In the genomic region with DNA sequence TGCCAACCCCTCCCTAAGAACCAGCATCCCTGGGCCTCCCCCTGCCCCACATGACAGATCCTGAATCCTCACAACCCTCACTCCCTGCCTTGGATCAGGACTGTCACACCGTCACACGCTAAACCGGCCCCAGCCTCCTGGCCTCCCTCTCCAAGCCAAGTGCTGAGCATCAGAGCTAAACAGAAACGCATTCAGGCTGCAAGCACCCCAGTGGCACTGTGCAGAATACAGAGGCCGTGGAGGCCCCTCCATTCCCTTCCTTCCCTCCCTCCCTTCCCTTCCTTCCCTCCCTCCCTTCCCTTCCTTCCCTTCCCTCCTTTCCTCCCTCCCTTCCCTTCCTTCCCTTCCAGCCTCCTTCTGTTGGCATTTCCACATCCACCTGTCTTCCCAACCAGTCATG, we compare ENCODE assay signal across 23 cellular contexts. TPM values are rescaled to one million over a fixed set of nuclear protein-coding genes. Genes with fewer than 3 reads are reported as not detected.
DNase-seq lines count a peak whose midpoint lies in the region; ATAC-seq, FAIRE-seq and TF ChIP-seq lines count a peak whose summit lies in the region.
"Had no signal": no experiment of that assay in that cellular context is flagged by ENCODE, and none has a peak within 500 bp of the region (broad histone marks: within the 10 kb centered on the region; RNA-seq: fewer than 3 reads in every experiment).

No MANE protein-coding gene starts in this region.

- POLR2A ChIA-PET in K562 (lab: Yijun Ruan, JAX), result no interaction called here

- H3K18ac ChIP-seq in H9 (ENCODE audit: insufficient read length, low read depth, low read length), result no peak overlapping the region

- H2BK5ac ChIP-seq in H9 (ENCODE audit: insufficient read length, low read length), result no peak overlapping the region

- no CpG with 5 or more reads among the region's 5 CpGs for WGBS in H9 (ENCODE audit: extremely low coverage, insufficient read length, low lambda C conversion rate)
- 95% methylated on average over 3 of the region's 5 CpGs for WGBS in K562 (ENCODE audit: insufficient coverage, low coverage, missing lambda C conversion rate)

- H3K9ac ChIP-seq in H9 (ENCODE audit: extremely low read depth, insufficient read length, low read length) (no peak overlapping the region), K562 (ENCODE audit: insufficient read depth in 1 of 2, low read depth in 2 of 2, low read length in 2 of 2) (no peak overlapping the region)

- H4K91ac ChIP-seq in H9 (ENCODE audit: insufficient read length, low read depth, low read length), result no peak overlapping the region

- no peak overlapping the region for H3K4ac ChIP-seq in H9 (ENCODE audit: low read depth, low read length)

- TF ChIP-seq EP300 in K562 (IDR thresholded peaks at IDR 0.05; ENCODE audit: low read length), result no peak

- in situ Hi-C loops in K562 (cut with MboI), result no loop called here

- intact Hi-C loops in K562 (cut with micrococcal nuclease), result no loop called here

- H3K36me3 ChIP-seq in K562 (ENCODE audit: control insufficient read depth, insufficient read depth, low read length), result peaks cover 90% of the 10 kb centered on the region

- no peaks in the 10 kb centered on the region for H3K9me3 ChIP-seq in H9 (ENCODE audit: control insufficient read depth, low read depth, low read length)
- H3K9me3 ChIP-seq in K562 (replicated peaks; ENCODE audit: control insufficient read depth, insufficient read depth, low read depth, low read length), result no peaks in the 10 kb centered on the region
- H3K9me3 ChIP-seq: Caco-2, HAP-1 had no signal

- no peak overlapping the region for H3K14ac ChIP-seq in H9 (ENCODE audit: insufficient read depth, low read length)

- no peak overlapping the region for H2BK15ac ChIP-seq in H9 (ENCODE audit: low read depth, low read length)

- no peak overlapping the region for H3K4me3 Mint-ChIP-seq in stimulated activated naive CD8-positive, alpha-beta T cell treated with anti-CD3 and anti-CD28 coated beads, Interleukin-15, amount 100 ng/mL, for 72 hours
- H3K4me3 Mint-ChIP-seq in H9 (no peak overlapping the region; a peak in 1 of 5 replicates), memory B cell (no peak overlapping the region)
- H3K4me3 Mint-ChIP-seq: CD4-positive, CD25-positive, alpha-beta regulatory T cell; CD8-positive, alpha-beta T cell; GM23338 had no signal

- TF ChIP-seq RAD21 in K562 (CRISPR knock-in tag; conservative IDR thresholded peaks at IDR 0.05 in 1 of 2, IDR thresholded peaks at IDR 0.05 in 1 of 2), result no peak

- no peak for DNase-seq in stimulated activated naive CD8-positive, alpha-beta T cell treated with anti-CD3 and anti-CD28 coated beads, Interleukin-15, amount 100 ng/mL, for 72 hours
- DNase-seq in stimulated activated naive CD8-positive, alpha-beta T cell treated with anti-CD3 and anti-CD28 coated beads, Interleukin-15, Interleukin-2, amounts not matched to agents 100 U/mL and 50 U/mL, for 24 hours, result no peak
- no peak for DNase-seq in H9
- DNase-seq in K562 (ENCODE audit: extremely low read depth in 1 of 4, low spot score in 3 of 4), result no peak
- DNase-seq in memory B cell (ENCODE audit: low spot score in 2 of 2), result no peak
- DNase-seq in superior temporal gyrus (ENCODE audit: extremely low spot score), result no peak
- DNase-seq in activated naive CD4-positive, alpha-beta T cell (lab: John Stamatoyannopoulos, UW), result no peak
- DNase-seq: Caco-2; CD4-positive, CD25-positive, alpha-beta regulatory T cell; CD8-positive, alpha-beta T cell; DMS153; DND-41 had no signal

- H3K9me1 ChIP-seq in K562 (ENCODE audit: control insufficient read depth, insufficient read depth, low read length), result no peaks in the 10 kb centered on the region

- H3K4me2 ChIP-seq in H9 (ENCODE audit: insufficient read depth, insufficient read length, low read length) (no peak overlapping the region), K562 (ENCODE audit: insufficient read depth, low read length) (no peak overlapping the region)
- H3K4me2 ChIP-seq: GM23338 had no signal

- no peak overlapping the region for H2AFZ ChIP-seq in H9 (ENCODE audit: low read length)
- no peak overlapping the region for H2AFZ ChIP-seq in K562 (ENCODE audit: low read depth, low read length)
- H2AFZ ChIP-seq: GM23338 had no signal

- peaks cover 55 to 93% (median 88%) of the 10 kb centered on the region in 3 experiments for H3K36me3 Mint-ChIP-seq in H9 (ENCODE audit: insufficient read depth in 1 of 3, low read depth in 3 of 3)
- peaks cover 41% of the 10 kb centered on the region for H3K36me3 Mint-ChIP-seq in memory B cell

- H2BK120ac ChIP-seq in H9 (ENCODE audit: low read depth, low read length, poor library complexity, severe bottlenecking), result no peak overlapping the region

- no peak overlapping the region for H3T11ph ChIP-seq in H9 (ENCODE audit: low read length)

- H3K4me1 ChIP-seq in H9 (ENCODE audit: insufficient read depth, low read length), result no peaks in the 10 kb centered on the region
- no peaks in the 10 kb centered on the region for H3K4me1 ChIP-seq in K562 (replicated peaks in 1 of 2; ENCODE audit: control insufficient read depth in 2 of 2, insufficient read depth in 2 of 2, low read length in 2 of 2)
- H3K4me1 ChIP-seq: Caco-2, HAP-1 had no signal

- TF ChIP-seq POLR2A in K562 (conservative IDR thresholded peaks at IDR 0.05), result no peak

- no peak overlapping the region for H3K56ac ChIP-seq in H9 (ENCODE audit: insufficient read length, low read depth, low read length)

- H4K8ac ChIP-seq in H9 (replicated peaks; ENCODE audit: insufficient read length, low read depth, low read length), result no peak overlapping the region

- H3K27me3 Mint-ChIP-seq in stimulated activated naive CD8-positive, alpha-beta T cell treated with anti-CD3 and anti-CD28 coated beads, Interleukin-15, amount 100 ng/mL, for 72 hours, result no peaks in the 10 kb centered on the region
- no peaks in the 10 kb centered on the region for H3K27me3 Mint-ChIP-seq in H9 (ENCODE audit: low read depth)
- H3K27me3 Mint-ChIP-seq in memory B cell, result no peaks in the 10 kb centered on the region
- H3K27me3 Mint-ChIP-seq: CD4-positive, CD25-positive, alpha-beta regulatory T cell had no signal

- no peaks in the 10 kb centered on the region for H4K20me1 ChIP-seq in H9 (ENCODE audit: control insufficient read depth, insufficient read depth, insufficient read length)
- no peaks in the 10 kb centered on the region; the same call in 1 of the 2 replicates for H4K20me1 ChIP-seq in K562 (replicated peaks; ENCODE audit: control insufficient read depth, insufficient read depth, low read length)

- H3K27ac ChIP-seq in H9 (ENCODE audit: insufficient read length, low read depth, low read length), result no peak overlapping the region
- no peak overlapping the region for H3K27ac ChIP-seq in K562 (ENCODE audit: extremely low read depth, low read depth, low read length)
- H3K27ac ChIP-seq: C4-2B had no signal

- no peaks in the 10 kb centered on the region for H3K79me1 ChIP-seq in H9 (ENCODE audit: insufficient read depth, low read depth, low read length, poor library complexity, severe bottlenecking)

- no peak overlapping the region for H2AK5ac ChIP-seq in H9 (ENCODE audit: insufficient read length, low read length)

- no peak overlapping the region for H2BK12ac ChIP-seq in H9 (ENCODE audit: insufficient read length, low read depth, low read length)

- no peaks in the 10 kb centered on the region for H3K4me1 Mint-ChIP-seq in stimulated activated naive CD8-positive, alpha-beta T cell treated with anti-CD3 and anti-CD28 coated beads, Interleukin-15, amount 100 ng/mL, for 72 hours
- H3K4me1 Mint-ChIP-seq in H9 (no peaks in the 10 kb centered on the region), memory B cell (no peaks in the 10 kb centered on the region)
- H3K4me1 Mint-ChIP-seq: GM23338 had no signal

- no peak overlapping the region for H2BK20ac ChIP-seq in H9 (ENCODE audit: low read depth, low read length, poor library complexity, severe bottlenecking)

- no peak overlapping the region for H4K5ac ChIP-seq in H9 (ENCODE audit: insufficient read length, low read depth, low read length)

- CTCF ChIA-PET in K562 (lab: Yijun Ruan, JAX; ENCODE audit: low intra/inter-chr PET ratio), result no interaction called here

- H3K23ac ChIP-seq in H9 (ENCODE audit: insufficient read length, low read depth, low read length), result no peak overlapping the region

- no peak for FAIRE-seq in K562 (lab: Jason Lieb, UNC)
- FAIRE-seq: G401.6, GM18507, GM19239 had no signal

- H3K27ac Mint-ChIP-seq in stimulated activated naive CD8-positive, alpha-beta T cell treated with anti-CD3 and anti-CD28 coated beads, Interleukin-15, amount 100 ng/mL, for 72 hours, result peak overlapping the region; percentile 4 to 40
- H3K27ac Mint-ChIP-seq in H9, result peak overlapping the region in 2 of 3 experiments; percentile 11 to 57; a peak in 3 of 7 replicates
- H3K27ac Mint-ChIP-seq in memory B cell, result peak overlapping the region; percentile 36
- H3K27ac Mint-ChIP-seq: CD8-positive, alpha-beta T cell; GM23338 had no signal

- H3K9me3 Mint-ChIP-seq in stimulated activated naive CD8-positive, alpha-beta T cell treated with anti-CD3 and anti-CD28 coated beads, Interleukin-15, amount 100 ng/mL, for 72 hours, result no peaks in the 10 kb centered on the region
- no peaks in the 10 kb centered on the region for H3K9me3 Mint-ChIP-seq in H9
- H3K9me3 Mint-ChIP-seq in memory B cell, result no peaks in the 10 kb centered on the region
- H3K9me3 Mint-ChIP-seq: CD8-positive, alpha-beta T cell; GM23338 had no signal

- no TSS peak for BruUV-seq in K562 (replicated peaks; lab: Mats Ljungman, UMichigan)

- H3K23me2 ChIP-seq in H9 (ENCODE audit: insufficient read length, low read depth, low read length, poor library complexity, severe bottlenecking), result no peaks in the 10 kb centered on the region

- TF ChIP-seq CTCF in H9 (conservative IDR thresholded peaks at IDR 0.05) (no peak), K562 (IDR thresholded peaks at IDR 0.05 in 2 of 3, conservative IDR thresholded peaks at IDR 0.05 in 1 of 3; ENCODE audit: insufficient read depth in 2 of 3, low read depth in 1 of 3, low read length in 3 of 3) (no peak)

- no peaks in the 10 kb centered on the region; the same call in 1 of the 2 replicates for H3K79me2 ChIP-seq in H9 (ENCODE audit: insufficient read depth, low read length)
- H3K79me2 ChIP-seq in K562 (ENCODE audit: control insufficient read depth, insufficient read depth, low read length), result peaks cover 12% of the 10 kb centered on the region

- no peak for ATAC-seq in stimulated activated naive CD8-positive, alpha-beta T cell treated with anti-CD3 and anti-CD28 coated beads, Interleukin-15, amount 100 ng/mL, for 72 hours
- ATAC-seq in stimulated activated naive CD8-positive, alpha-beta T cell treated with anti-CD3 and anti-CD28 coated beads, Interleukin-15, Interleukin-2, amounts not matched to agents 100 U/mL and 50 U/mL, for 24 hours, result no peak
- ATAC-seq in K562 (no peak), memory B cell (ENCODE audit: low read depth) (no peak), GM18502 (IDR thresholded peaks at IDR 0.05; ENCODE audit: poor library complexity, unreplicated experiment) (no peak)
- ATAC-seq: CD8-positive, alpha-beta T cell; GM23338 had no signal

- no peak overlapping the region for H3K4me3 ChIP-seq in K562
- H3K4me3 ChIP-seq: GM23338, HAP-1 had no signal

- H3K27me3 ChIP-seq in H9 (ENCODE audit: insufficient read depth, low read length), result no peaks in the 10 kb centered on the region
- no peaks in the 10 kb centered on the region for H3K27me3 ChIP-seq in K562 (ENCODE audit: control insufficient read depth in 2 of 2, insufficient read depth in 2 of 2, low read length in 2 of 2)

RNA-seq across cellular contexts. Expression of a gene that starts 12.6 kb away (rescaled TPM):
- total RNA-seq in H9 (2021) (131 and 147 TPM in 2 replicates), K562 (2014; rRNA removed) (83.6 and 86.3 TPM in 2 replicates), K562 (2014; rRNA removed; fragmentation: Illumina TruSeq; extraction: Trizol) (36.3 and 39.1 TPM in 2 replicates), K562 (2015; rRNA removed; fragmentation: Illumina TruSeq; extraction: Trizol) (42.2 and 42.3 TPM in 2 replicates), K562 (2021) (130 and 154 TPM in 2 replicates)
- total RNA-seq in K562 (2011; cell fraction: chromatin; rRNA removed; ENCODE audit: low replicate concordance), result 895 and 1,680 TPM in 2 replicates
- 685 and 695 TPM in 2 replicates for total RNA-seq in K562 (2011; cell fraction: nucleolus; rRNA removed)
- 707 and 745 TPM in 2 replicates for total RNA-seq in K562 (2011; cell fraction: nucleoplasm; rRNA removed)
- polyA plus RNA-seq in K562 (2011; rRNA removed) (49.6 and 81.7 TPM in 2 replicates), K562 (2014; fragmentation: Illumina TruSeq; extraction: Trizol) (64.2 and 65.6 TPM in 2 replicates), K562 (2014; fragmentation: Nextera tagmentation; extraction: Ambion mirVana) (1 to 10 TPM; 2.4 to 2.5 TPM), K562 (2014; rRNA removed) (90.6 and 126 TPM in 2 replicates)
- 34.1 and 49.5 TPM in 2 replicates for polyA plus RNA-seq in K562 (2011; cell fraction: cytosol; rRNA removed)
- 471 and 640 TPM in 2 replicates for polyA plus RNA-seq in K562 (2011; cell fraction: nucleus; rRNA removed)
- 78.0 and 105 TPM in 2 replicates for polyA plus RNA-seq in K562 (2012)
- 94.9 and 115 TPM in 2 replicates for polyA minus RNA-seq in K562 (2011; rRNA and poly(A)+ RNA removed)
- polyA minus RNA-seq in K562 (2011; cell fraction: cytosol; rRNA and poly(A)+ RNA removed), result 123 and 159 TPM in 2 replicates
- polyA minus RNA-seq in K562 (2011; cell fraction: nucleus; rRNA and poly(A)+ RNA removed), result 317 and 354 TPM in 2 replicates

RNA-seq across cellular contexts. Expression of a gene that starts 12.8 kb away (rescaled TPM):
- total RNA-seq in H9 (2021), result 17.7 and 17.8 TPM in 2 replicates
- total RNA-seq in K562 (2011; cell fraction: chromatin; rRNA removed; ENCODE audit: low replicate concordance), result 19.3 and 34.7 TPM in 2 replicates
- total RNA-seq in K562 (2011; cell fraction: nucleolus; rRNA removed), result 30.4 and 31.9 TPM in 2 replicates
- total RNA-seq in K562 (2011; cell fraction: nucleoplasm; rRNA removed), result 32.8 and 57.0 TPM in 2 replicates
- total RNA-seq in K562 (2014; rRNA removed), result 66.1 and 70.9 TPM in 2 replicates
- 34.8 and 37.8 TPM in 2 replicates for total RNA-seq in K562 (2014; rRNA removed; fragmentation: Illumina TruSeq; extraction: Trizol)
- 39.8 and 41.0 TPM in 2 replicates for total RNA-seq in K562 (2015; rRNA removed; fragmentation: Illumina TruSeq; extraction: Trizol)
- 46.1 and 49.6 TPM in 2 replicates for total RNA-seq in K562 (2021)
- polyA plus RNA-seq in K562 (2011; rRNA removed), result 37.7 and 44.7 TPM in 2 replicates
- polyA plus RNA-seq in K562 (2011; cell fraction: cytosol; rRNA removed), result 48.9 and 69.8 TPM in 2 replicates
- polyA plus RNA-seq in K562 (2011; cell fraction: nucleus; rRNA removed), result 30.7 and 38.7 TPM in 2 replicates
- 43.7 and 55.0 TPM in 2 replicates for polyA plus RNA-seq in K562 (2012)
- polyA plus RNA-seq in K562 (2014; fragmentation: Illumina TruSeq; extraction: Trizol), result 43.1 and 52.3 TPM in 2 replicates
- 1 to 10 TPM; 3.0 to 6.8 TPM for polyA plus RNA-seq in K562 (2014; fragmentation: Nextera tagmentation; extraction: Ambion mirVana)
- 64.0 and 66.0 TPM in 2 replicates for polyA plus RNA-seq in K562 (2014; rRNA removed)
- 14.0 and 19.0 TPM in 2 replicates for polyA minus RNA-seq in K562 (2011; rRNA and poly(A)+ RNA removed)
- 12.7 and 15.9 TPM in 2 replicates for polyA minus RNA-seq in K562 (2011; cell fraction: cytosol; rRNA and poly(A)+ RNA removed)
- polyA minus RNA-seq in K562 (2011; cell fraction: nucleus; rRNA and poly(A)+ RNA removed), result 7.6 and 10.8 TPM in 2 replicates

RNA-seq across cellular contexts. Expression of a gene that starts 36.1 kb away (rescaled TPM):
- total RNA-seq in H9 (2021) (112 and 118 TPM in 2 replicates), K562 (2014; rRNA removed) (99.8 and 119 TPM in 2 replicates), K562 (2014; rRNA removed; fragmentation: Illumina TruSeq; extraction: Trizol) (56.8 and 69.5 TPM in 2 replicates), K562 (2015; rRNA removed; fragmentation: Illumina TruSeq; extraction: Trizol) (88.5 and 89.0 TPM in 2 replicates), K562 (2021) (121 and 125 TPM in 2 replicates)
- 33.1 and 58.6 TPM in 2 replicates for total RNA-seq in K562 (2011; cell fraction: chromatin; rRNA removed; ENCODE audit: low replicate concordance)
- 36.3 and 36.7 TPM in 2 replicates for total RNA-seq in K562 (2011; cell fraction: nucleolus; rRNA removed)
- total RNA-seq in K562 (2011; cell fraction: nucleoplasm; rRNA removed), result 27.6 and 28.5 TPM in 2 replicates
- polyA plus RNA-seq in K562 (2011; rRNA removed) (49.1 and 49.2 TPM in 2 replicates), K562 (2014; fragmentation: Illumina TruSeq; extraction: Trizol) (90.2 and 97.3 TPM in 2 replicates), K562 (2014; fragmentation: Nextera tagmentation; extraction: Ambion mirVana) (10 to 100 TPM in 1 of 2 experiments, 1 to 10 TPM in 1; 7.4 to 11.4 TPM), K562 (2014; rRNA removed) (60.7 and 78.9 TPM in 2 replicates)
- 56.7 and 135 TPM in 2 replicates for polyA plus RNA-seq in K562 (2011; cell fraction: cytosol; rRNA removed)
- 20.9 and 37.2 TPM in 2 replicates for polyA plus RNA-seq in K562 (2011; cell fraction: nucleus; rRNA removed)
- 39.2 and 77.3 TPM in 2 replicates for polyA plus RNA-seq in K562 (2012)
- polyA minus RNA-seq in K562 (2011; rRNA and poly(A)+ RNA removed), result 33.5 and 64.2 TPM in 2 replicates
- polyA minus RNA-seq in K562 (2011; cell fraction: cytosol; rRNA and poly(A)+ RNA removed), result 85.1 and 114 TPM in 2 replicates
- 17.0 and 19.7 TPM in 2 replicates for polyA minus RNA-seq in K562 (2011; cell fraction: nucleus; rRNA and poly(A)+ RNA removed)

RNA-seq across cellular contexts. Expression of a gene that starts 56.0 kb away (rescaled TPM):
- total RNA-seq in H9 (2021) (1.8 and 2.2 TPM in 2 replicates), K562 (2014; rRNA removed) (not detected in 2 replicates), K562 (2014; rRNA removed; fragmentation: Illumina TruSeq; extraction: Trizol) (not detected in 2 replicates), K562 (2015; rRNA removed; fragmentation: Illumina TruSeq; extraction: Trizol) (not detected in 2 replicates), K562 (2021) (not detected in 2 replicates)
- total RNA-seq in K562 (2011; cell fraction: chromatin; rRNA removed; ENCODE audit: low replicate concordance), result not detected in 2 replicates
- total RNA-seq in K562 (2011; cell fraction: nucleolus; rRNA removed), result not detected in 2 replicates
- not detected in 2 replicates for total RNA-seq in K562 (2011; cell fraction: nucleoplasm; rRNA removed)
- polyA plus RNA-seq in K562 (2011; rRNA removed) (not detected in 2 replicates), K562 (2014; fragmentation: Illumina TruSeq; extraction: Trizol) (not detected in 2 replicates), K562 (2014; fragmentation: Nextera tagmentation; extraction: Ambion mirVana) (not detected), K562 (2014; rRNA removed) (not detected in 2 replicates)
- polyA plus RNA-seq in K562 (2011; cell fraction: cytosol; rRNA removed), result not detected in 2 replicates
- not detected in 2 replicates for polyA plus RNA-seq in K562 (2011; cell fraction: nucleus; rRNA removed)
- polyA plus RNA-seq in K562 (2012), result 0.06 and 0.14 TPM in 2 replicates
- polyA minus RNA-seq in K562 (2011; rRNA and poly(A)+ RNA removed), result not detected in 2 replicates
- polyA minus RNA-seq in K562 (2011; cell fraction: cytosol; rRNA and poly(A)+ RNA removed), result not detected in 2 replicates
- not detected in 2 replicates for polyA minus RNA-seq in K562 (2011; cell fraction: nucleus; rRNA and poly(A)+ RNA removed)
- total RNA-seq: A172; A673; Caco-2; CD4-positive, CD25-positive, alpha-beta regulatory T cell; CD8-positive, alpha-beta T cell; H4 had no signal
- polyA plus RNA-seq: BJ; CD4-positive, CD25-positive, alpha-beta regulatory T cell had no signal
